31 cellular contexts compared by ENCODE assay signal in genomic region chr15:39574416-39574815, GRCh38. TPM values are rescaled to one million over a fixed set of nuclear protein-coding genes. Genes with fewer than 3 reads are reported as not detected.
DNase-seq lines count a peak whose midpoint lies in the region; ATAC-seq and TF ChIP-seq lines count a peak whose summit lies in the region.
"Had no signal": no experiment of that assay in that cellular context is flagged by ENCODE, and none has a peak within 500 bp of the region (broad histone marks: within the 10 kb centered on the region; RNA-seq: fewer than 3 reads in every experiment).

No MANE protein-coding gene starts in this region.

- no peak overlapping the region for H3K4me3 ChIP-seq in trophoblast cell (ENCODE audit: low read depth, low read length)
- no peak overlapping the region for H3K4me3 ChIP-seq in H7 (ENCODE audit: insufficient read depth, low read depth, low read length)
- H3K4me3 ChIP-seq: BLaER1 treated with 17β-estradiol and CSF1 and Interleukin-3, amounts not matched to agents 10 nM and 100 nM; cardiac muscle cell; GM23338 had no signal

- H2AK5ac ChIP-seq in trophoblast cell (ENCODE audit: low read length), result no peak overlapping the region

- no peak overlapping the region for H3K18ac ChIP-seq in trophoblast cell (ENCODE audit: low read length)

- no peak overlapping the region for H2BK12ac ChIP-seq in trophoblast cell (ENCODE audit: low read length)

- no CpG with 5 or more reads among the region's 2 CpGs for WGBS in trophoblast cell (ENCODE audit: extremely low coverage, insufficient coverage, insufficient read length)

- H3K36me3 ChIP-seq in trophoblast cell (ENCODE audit: control insufficient read depth in 1 of 2, insufficient read depth in 2 of 2, low read length in 2 of 2), result no peaks in the 10 kb centered on the region
- H3K36me3 ChIP-seq in H7 (replicated peaks; ENCODE audit: control insufficient read depth, insufficient read depth, low read length), result no peaks in the 10 kb centered on the region
- H3K36me3 ChIP-seq: BLaER1 treated with 17β-estradiol and CSF1 and Interleukin-3, amounts not matched to agents 10 nM and 100 nM; cardiac muscle cell had no signal

- H4K8ac ChIP-seq in trophoblast cell (ENCODE audit: low read depth, low read length), result no peak overlapping the region

- H2AFZ ChIP-seq in trophoblast cell (ENCODE audit: insufficient read depth, low read length, poor library complexity), result no peak overlapping the region
- H2AFZ ChIP-seq: GM23338 had no signal

- H4K12ac ChIP-seq in trophoblast cell (ENCODE audit: low read depth, low read length), result no peak overlapping the region

- H2BK120ac ChIP-seq in trophoblast cell (ENCODE audit: insufficient read depth, low read length, poor library complexity), result no peak overlapping the region

- H3K23ac ChIP-seq in trophoblast cell (ENCODE audit: low read length), result no peak overlapping the region

- H3K14ac ChIP-seq in trophoblast cell (ENCODE audit: low read length), result no peak overlapping the region

- H4K91ac ChIP-seq in trophoblast cell (ENCODE audit: low read depth, low read length), result no peak overlapping the region

- H3K27me3 ChIP-seq in trophoblast cell (ENCODE audit: insufficient read depth, low read length) (no peaks in the 10 kb centered on the region), H7 (ENCODE audit: control insufficient read depth, insufficient read depth, low read length) (no peaks in the 10 kb centered on the region)
- H3K27me3 ChIP-seq: cardiac muscle cell had no signal

- peak; percentile 33 for ATAC-seq in SK-N-SH treated with all-trans-retinoic acid at 6 μM for 48 hours
- ATAC-seq: effector memory CD8-positive, alpha-beta T cell; GM23338; left ventricle myocardium superior; WTC11 had no signal

- H3K79me2 ChIP-seq in trophoblast cell (ENCODE audit: control insufficient read depth, insufficient read depth, low read length, poor library complexity), result no peaks in the 10 kb centered on the region

- H3K27ac ChIP-seq in trophoblast cell (ENCODE audit: low read depth, low read length), result no peak overlapping the region
- H3K27ac ChIP-seq: BLaER1 treated with 17β-estradiol and CSF1 and Interleukin-3, amounts not matched to agents 10 nM and 100 nM; cardiac muscle cell had no signal

- H3K9me3 ChIP-seq in trophoblast cell (ENCODE audit: insufficient read depth, low read depth, low read length), result no peaks in the 10 kb centered on the region
- H3K9me3 ChIP-seq: BLaER1 treated with 17β-estradiol and CSF1 and Interleukin-3, amounts not matched to agents 10 nM and 100 nM had no signal

- no peak overlapping the region for H2BK5ac ChIP-seq in trophoblast cell (ENCODE audit: low read depth, low read length, poor library complexity)

- DNase-seq in EL (peak; percentile 19), fibroblast of gingiva (ENCODE audit: low read depth) (peak; percentile 57), trophoblast cell (peak; percentile 12 to 60), H7 (no peak), putamen (ENCODE audit: low spot score) (no peak), AG20443 (ENCODE audit: low spot score) (no peak), D341Med (ENCODE audit: low spot score) (no peak)
- DNase-seq: activated CD4-positive, alpha-beta T cell treated with anti-CD3 and anti-CD28 coated beads, Interleukin-2, amount 50 U/mL, for 1 hour; activated T-cell treated with anti-CD3 and anti-CD28 coated beads, Interleukin-2, amount 50 U/mL, for 48 hours; amygdala; Caco-2; cortex of kidney; DND-41; effector memory CD8-positive, alpha-beta T cell; left ventricle myocardium superior; naive B cell; NCI-H1092 treated with DMSO at 0.1 percent for 48 hours; NCI-H2029; NCI-H526; NK-92 treated with Interleukin-12 subunit alpha and Interleukin-12 subunit beta, amount 100 ng/mL, for 24 hours; PC-3; retina; SHP77 treated with DMSO at 0.1 percent for 48 hours; stimulated activated CD4-positive, alpha-beta T cell treated with anti-CD3 and anti-CD28 coated beads, Interleukin-2, amount 100 ng/mL, for 24 hours; SW 1271; T-helper 9 cell had no signal

- peaks cover 3% of the 10 kb centered on the region for H3K79me1 ChIP-seq in trophoblast cell (ENCODE audit: low read length)

- no peak overlapping the region for H3K4me2 ChIP-seq in trophoblast cell (ENCODE audit: low read length)
- H3K4me2 ChIP-seq: GM23338 had no signal

- H3K9ac ChIP-seq in trophoblast cell (ENCODE audit: low read length), result no peak overlapping the region
- H3K9ac ChIP-seq: BLaER1 treated with 17β-estradiol and CSF1 and Interleukin-3, amounts not matched to agents 10 nM and 100 nM had no signal

- H3K4me1 ChIP-seq in trophoblast cell (ENCODE audit: control insufficient read depth in 1 of 2, insufficient read depth in 2 of 2, low read length in 2 of 2), result peaks cover 5 to 9% of the 10 kb centered on the region in 2 experiments

- H3K4ac ChIP-seq in trophoblast cell (ENCODE audit: low read depth, low read length), result no peak overlapping the region

TF ChIP-seq in SK-N-SH treated with all-trans-retinoic acid at 6 μM for 48 hours, 23 proteins besides CTCF, POLR2A, EP300 and RAD21 (continues in another document):
- no peak for TF ChIP-seq ZNF8 (CRISPR knock-in tag; IDR thresholded peaks at IDR 0.05)
- TF ChIP-seq CSDC2 (CRISPR knock-in tag; IDR thresholded peaks at IDR 0.05), result no peak
- no peak for TF ChIP-seq ZFP3 (CRISPR knock-in tag; IDR thresholded peaks at IDR 0.05)
- no peak for TF ChIP-seq ISL1 (CRISPR knock-in tag; IDR thresholded peaks at IDR 0.05)
- TF ChIP-seq PATZ1 (CRISPR knock-in tag; IDR thresholded peaks at IDR 0.05; ENCODE audit: borderline replicate concordance), result no peak
- TF ChIP-seq ZNF565 (CRISPR knock-in tag; conservative IDR thresholded peaks at IDR 0.05; ENCODE audit: low read depth), result no peak
- TF ChIP-seq POU6F1 (CRISPR knock-in tag; IDR thresholded peaks at IDR 0.05; ENCODE audit: borderline replicate concordance, low read depth), result no peak
- no peak for TF ChIP-seq TCF4 (CRISPR knock-in tag; IDR thresholded peaks at IDR 0.05; ENCODE audit: borderline replicate concordance)
- no peak for TF ChIP-seq CREB5 (CRISPR knock-in tag; IDR thresholded peaks at IDR 0.05; ENCODE audit: low read depth)
- TF ChIP-seq PPARA (CRISPR knock-in tag; IDR thresholded peaks at IDR 0.05; ENCODE audit: borderline replicate concordance), result no peak
- no peak for TF ChIP-seq OSR1 (CRISPR knock-in tag; IDR thresholded peaks at IDR 0.05)
- no peak for TF ChIP-seq CSRNP3 (CRISPR knock-in tag; IDR thresholded peaks at IDR 0.05)

RNA-seq across cellular contexts. Expression of gene THBS1, which starts 6.5 kb away (rescaled TPM):
- 80.1 and 91.6 TPM in 2 replicates for polyA plus RNA-seq in trophoblast cell (2013)
- total RNA-seq in H7 (2014; rRNA removed; shearing (Covaris generic)), result 9.9 and 10.1 TPM in 2 replicates

Comparison
In these comparisons a context has a peak if more than half of its experiments do, and no peak if none do; other contexts are left out.
1. DNase-seq: peak in EL (single experiment), fibroblast of gingiva (single experiment) and trophoblast cell (2 of 2); none in H7 (single experiment), putamen (single experiment), AG20443 (single experiment) and D341Med (single experiment).